Comparison of ENCODE assay signal across 17 cellular contexts in genomic region chr6:17979479-17979878, GRCh38. TPM values are rescaled to one million over a fixed set of nuclear protein-coding genes. Genes with fewer than 3 reads are reported as not detected.
DNase-seq lines count a peak whose midpoint lies in the region; ATAC-seq and TF ChIP-seq lines count a peak whose summit lies in the region.
"Had no signal": no experiment of that assay in that cellular context is flagged by ENCODE, and none has a peak within 500 bp of the region (broad histone marks: within the 10 kb centered on the region; RNA-seq: fewer than 3 reads in every experiment).

No MANE protein-coding gene starts in this region.

- no peak for DNase-seq in left ventricle myocardium inferior
- DNase-seq in right cardiac atrium, result no peak
- DNase-seq in chondrocyte (ENCODE audit: low spot score), result no peak
- no peak for DNase-seq in memory B cell (ENCODE audit: low spot score in 2 of 2)
- DNase-seq in activated CD4-positive, CD25-positive, alpha-beta regulatory T cell treated with anti-CD3 and anti-CD28 coated beads, Interleukin-2, amount 50 U/mL, for 72 hours, result no peak
- no peak for DNase-seq in foreskin keratinocyte
- DNase-seq: 8988T; Calu3; CD4-positive, alpha-beta T cell; DMS 273 treated with DMSO at 0.1 percent for 48 hours; GOT3; HFFc6 had no signal

- H3K27me3 Mint-ChIP-seq in chondrocyte (ENCODE audit: low read depth) (no peaks in the 10 kb centered on the region), memory B cell (no peaks in the 10 kb centered on the region)
- H3K27me3 Mint-ChIP-seq in stimulated activated memory B cell treated with anti-CD40 and anti-IgM and Interleukin-4, amounts not matched to agents 10 μg/mL and 1 μg/mL and 100 μg/mL, for 72 hours, result no peaks in the 10 kb centered on the region

- peak overlapping the region; percentile 86 for H3K27ac Mint-ChIP-seq in chondrocyte (ENCODE audit: unreplicated experiment)
- H3K27ac Mint-ChIP-seq in memory B cell, result peak overlapping the region; percentile 19
- H3K27ac Mint-ChIP-seq in stimulated activated memory B cell treated with anti-CD40 and anti-IgM and Interleukin-4, amounts not matched to agents 10 μg/mL and 1 μg/mL and 100 μg/mL, for 72 hours, result peak overlapping the region; percentile 38
- H3K27ac Mint-ChIP-seq: CD4-positive, alpha-beta T cell had no signal

- H3K4me1 Mint-ChIP-seq in chondrocyte (ENCODE audit: low read depth) (peaks cover 15% of the 10 kb centered on the region), memory B cell (peaks cover 14% of the 10 kb centered on the region)
- H3K4me1 Mint-ChIP-seq in stimulated activated memory B cell treated with anti-CD40 and anti-IgM and Interleukin-4, amounts not matched to agents 10 μg/mL and 1 μg/mL and 100 μg/mL, for 72 hours, result peaks cover 29% of the 10 kb centered on the region

- TF ChIP-seq CTCF in left ventricle myocardium inferior (IDR thresholded peaks at IDR 0.05; ENCODE audit: borderline replicate concordance) (no peak), chondrocyte (IDR thresholded peaks at IDR 0.05) (no peak), foreskin keratinocyte (conservative IDR thresholded peaks at IDR 0.05) (no peak)

- intact Hi-C loops in left ventricle myocardium inferior (cut with micrococcal nuclease) (no loop called here), right cardiac atrium (cut with DNase I) (no loop called here)

- H3K9me3 ChIP-seq in left ventricle myocardium inferior (replicated peaks), result no peaks in the 10 kb centered on the region
- H3K9me3 ChIP-seq in right cardiac atrium (ENCODE audit: control insufficient read depth, low read length), result no peaks in the 10 kb centered on the region
- H3K9me3 ChIP-seq: HAP-1 had no signal

- no peaks in the 10 kb centered on the region for H3K36me3 ChIP-seq in left ventricle myocardium inferior
- H3K36me3 ChIP-seq: HAP-1 had no signal

- H3K27me3 ChIP-seq in left ventricle myocardium inferior (ENCODE audit: low read depth), result no peaks in the 10 kb centered on the region
- no peaks in the 10 kb centered on the region for H3K27me3 ChIP-seq in right cardiac atrium (ENCODE audit: control insufficient read depth, insufficient read depth)
- H3K27me3 ChIP-seq in foreskin keratinocyte, result no peaks in the 10 kb centered on the region
- H3K27me3 ChIP-seq: BLaER1 treated with 17β-estradiol and CSF1 and Interleukin-3, amounts not matched to agents 10 nM and 100 nM had no signal

- H3K27ac ChIP-seq in left ventricle myocardium inferior (replicated peaks), result peak overlapping the region; percentile 62
- H3K27ac ChIP-seq in right cardiac atrium (ENCODE audit: low read length), result no peak overlapping the region
- H3K27ac ChIP-seq in foreskin keratinocyte, result no peak overlapping the region
- H3K27ac ChIP-seq: BLaER1 treated with 17β-estradiol and CSF1 and Interleukin-3, amounts not matched to agents 10 nM and 100 nM; HL-60 had no signal

- ATAC-seq in right cardiac atrium (no peak), memory B cell (ENCODE audit: low read depth) (no peak), GM18519 (IDR thresholded peaks at IDR 0.05; ENCODE audit: low FRiP score, unreplicated experiment) (no peak), foreskin keratinocyte (no peak)
- ATAC-seq in stimulated activated memory B cell treated with anti-CD40 and anti-IgM and Interleukin-4, amounts not matched to agents 10 μg/mL and 1 μg/mL and 100 μg/mL, for 72 hours, result no peak

- H3K9me3 Mint-ChIP-seq in chondrocyte (ENCODE audit: low read depth), result no peaks in the 10 kb centered on the region
- no peaks in the 10 kb centered on the region for H3K9me3 Mint-ChIP-seq in memory B cell
- H3K9me3 Mint-ChIP-seq in stimulated activated memory B cell treated with anti-CD40 and anti-IgM and Interleukin-4, amounts not matched to agents 10 μg/mL and 1 μg/mL and 100 μg/mL, for 72 hours, result no peaks in the 10 kb centered on the region
- H3K9me3 Mint-ChIP-seq: CD4-positive, alpha-beta T cell; HFFc6 had no signal

- H3K4me3 ChIP-seq in left ventricle myocardium inferior (no peak overlapping the region), right cardiac atrium (ENCODE audit: low read length) (no peak overlapping the region)
- H3K4me3 ChIP-seq: BLaER1 treated with 17β-estradiol and CSF1 and Interleukin-3, amounts not matched to agents 10 nM and 100 nM; HAP-1 had no signal

- H3K4me3 Mint-ChIP-seq in chondrocyte (ENCODE audit: unreplicated experiment) (no peak overlapping the region), memory B cell (no peak overlapping the region)
- no peak overlapping the region for H3K4me3 Mint-ChIP-seq in stimulated activated memory B cell treated with anti-CD40 and anti-IgM and Interleukin-4, amounts not matched to agents 10 μg/mL and 1 μg/mL and 100 μg/mL, for 72 hours
- H3K4me3 Mint-ChIP-seq: CD4-positive, alpha-beta T cell had no signal

- H3K36me3 Mint-ChIP-seq in chondrocyte (ENCODE audit: low read depth) (peaks cover 4% of the 10 kb centered on the region), memory B cell (peaks cover 2% of the 10 kb centered on the region)
- H3K36me3 Mint-ChIP-seq in stimulated activated memory B cell treated with anti-CD40 and anti-IgM and Interleukin-4, amounts not matched to agents 10 μg/mL and 1 μg/mL and 100 μg/mL, for 72 hours, result no peaks in the 10 kb centered on the region

- peaks cover 77% of the 10 kb centered on the region for H3K4me1 ChIP-seq in left ventricle myocardium inferior
- H3K4me1 ChIP-seq in right cardiac atrium (ENCODE audit: control insufficient read depth, insufficient read depth, low read length), result peaks cover 4% of the 10 kb centered on the region
- H3K4me1 ChIP-seq in foreskin keratinocyte, result peaks cover 26% of the 10 kb centered on the region

RNA-seq across cellular contexts. Expression of gene KIF13A, which starts 8.0 kb away (rescaled TPM):
- 85.7 TPM for total RNA-seq in left ventricle myocardium inferior
- 10 to 100 TPM; 59.8 to 79.6 (median 73.3) TPM for total RNA-seq in right cardiac atrium
- polyA plus RNA-seq in right cardiac atrium, result 27.2 TPM
- total RNA-seq in chondrocyte, result 39.5 to 51.9 TPM (median 49.7 TPM) in 3 replicates
- 84.2 and 89.1 TPM in 2 replicates for total RNA-seq in foreskin keratinocyte
- polyA plus RNA-seq in foreskin keratinocyte, result 24.8 and 32.3 TPM in 2 replicates

Comparison
In these comparisons a context has a peak if more than half of its experiments do, and no peak if none do; other contexts are left out.
1. H3K27ac Mint-ChIP-seq: peak in every context shown above with its lines; median percentile 86 in chondrocyte; 38 in stimulated activated memory B cell treated with anti-CD40 and anti-IgM and Interleukin-4, amounts not matched to agents 10 μg/mL and 1 μg/mL and 100 μg/mL, for 72 hours; 19 in memory B cell.